ENCODE assay signal across 11 cellular contexts in genomic region chr17:21173543-21173942, GRCh38.
"Had no signal": no experiment of that assay in that cellular context is flagged by ENCODE, and none has a peak within 500 bp of the region (broad histone marks: within the 10 kb centered on the region; RNA-seq: fewer than 3 reads in every experiment).

No MANE protein-coding gene starts in this region.

- H3K27ac Mint-ChIP-seq: neural progenitor cell had no signal

- H3K4me3 Mint-ChIP-seq: neural progenitor cell had no signal

- H3K36me3 ChIP-seq: neural progenitor cell, ovary, SJCRH30, transverse colon had no signal

- H3K9me3 ChIP-seq: ovary, SJCRH30, transverse colon had no signal

- H3K4me1 ChIP-seq: neural progenitor cell, SJCRH30 had no signal

- H3K27ac ChIP-seq: neural progenitor cell, ovary, SJCRH30 had no signal

- H3K27me3 ChIP-seq: neural progenitor cell, ovary, SJCRH30, transverse colon had no signal

- DNase-seq: activated CD4-positive, alpha-beta T cell treated with anti-CD3 and anti-CD28 coated beads, Interleukin-2, amount 50 U/mL, for 4 hours; activated naive CD4-positive, alpha-beta T cell; caudate nucleus; cortex of kidney; glutamatergic neuron; mesendoderm; SJCRH30; small intestine; transverse colon had no signal

- H3K4me3 ChIP-seq: neural progenitor cell, ovary, SJCRH30, transverse colon had no signal

- H3K9me3 Mint-ChIP-seq: neural progenitor cell had no signal
